8 cellular contexts compared by ENCODE assay signal in genomic region chr5:36739751-36740221, GRCh38.
DNase-seq lines count a peak whose midpoint lies in the region; ATAC-seq and TF ChIP-seq lines count a peak whose summit lies in the region.

No MANE protein-coding gene starts in this region.

- no peaks in the 10 kb centered on the region for H3K9me3 ChIP-seq in CD4-positive, alpha-beta T cell (ENCODE audit: control insufficient read depth, low read length)
- H3K9me3 ChIP-seq in OCI-LY7 (ENCODE audit: low read length), result no peaks in the 10 kb centered on the region
- no peaks in the 10 kb centered on the region for H3K9me3 ChIP-seq in thoracic aorta

- H3K9me2 ChIP-seq in OCI-LY7 (ENCODE audit: insufficient read depth, low read length), result no peaks in the 10 kb centered on the region

- H3K4me3 ChIP-seq in OCI-LY7 (ENCODE audit: low read depth, low read length, poor library complexity, severe bottlenecking) (no peak overlapping the region), fibroblast of mammary gland (ENCODE audit: control insufficient read depth, low read depth, low read length) (no peak overlapping the region), thoracic aorta (no peak overlapping the region)

- peak; percentile 38 to 67 (median 61) for DNase-seq in CD4-positive, alpha-beta T cell
- DNase-seq in HT1080 (ENCODE audit: low read depth) (peak; percentile 64), OCI-LY7 (ENCODE audit: low spot score) (peak; percentile 68), activated T-cell treated with anti-CD3 and anti-CD28 coated beads for 1 hour (ENCODE audit: low read depth) (peak; percentile 58), fibroblast of mammary gland (ENCODE audit: low read depth) (peak; percentile 78), nucleus accumbens (lab: John Stamatoyannopoulos, UW) (peak in 36 of 56 donors; percentile 2 to 59 (median 19)), thoracic aorta (ENCODE audit: low spot score) (no peak)

- H3K27ac Mint-ChIP-seq in CD4-positive, alpha-beta T cell, result no peak overlapping the region

- peaks cover 43% of the 10 kb centered on the region for H3K27me3 Mint-ChIP-seq in CD4-positive, alpha-beta T cell

- H3K4me3 Mint-ChIP-seq in CD4-positive, alpha-beta T cell, result no peak overlapping the region

- intact Hi-C loops in CD4-positive, alpha-beta T cell (cut with DNase I, micrococcal nuclease), result loop anchor here (1.0 to 5.0 kb wide), 6 partner anchors 131 to 1453 kb away; no protein-coding TSS in a partner anchor
- intact Hi-C loops in OCI-LY7 (cut with micrococcal nuclease; ENCODE audit: unreplicated experiment), result loop anchor here (2.0 kb wide), 1 partner anchor 265 kb away; no protein-coding TSS in a partner anchor

- H3K4me1 ChIP-seq in OCI-LY7 (ENCODE audit: insufficient read depth, low read length, poor library complexity, severe bottlenecking) (peaks cover 8% of the 10 kb centered on the region), thoracic aorta (ENCODE audit: control insufficient read depth in 1 of 2, low read depth in 2 of 2) (peaks cover 0 to 13% of the 10 kb centered on the region in 2 donors)

- H3K36me3 ChIP-seq in OCI-LY7 (ENCODE audit: insufficient read depth, low read length) (no peaks in the 10 kb centered on the region), thoracic aorta (no peaks in the 10 kb centered on the region)

- no peaks in the 10 kb centered on the region for H3K4me1 Mint-ChIP-seq in CD4-positive, alpha-beta T cell (ENCODE audit: low read depth)

- H4K20me1 ChIP-seq in OCI-LY7 (ENCODE audit: insufficient read depth, low read length), result no peaks in the 10 kb centered on the region

- TF ChIP-seq CTCF in CD4-positive, alpha-beta T cell (IDR thresholded peaks at IDR 0.05), result peak; percentile 63
- TF ChIP-seq CTCF in OCI-LY7 (conservative IDR thresholded peaks at IDR 0.05; ENCODE audit: low read length) (peak; percentile 92), fibroblast of mammary gland (conservative IDR thresholded peaks at IDR 0.05; ENCODE audit: control insufficient read depth, insufficient read depth, low read depth, low read length) (peak; percentile 97), thoracic aorta (IDR thresholded peaks at IDR 0.05) (peak; percentile 50)

- no peaks in the 10 kb centered on the region for H3K36me3 Mint-ChIP-seq in CD4-positive, alpha-beta T cell (ENCODE audit: low read depth)

- no TSS peak for BruUV-seq in OCI-LY7 (replicated peaks; lab: Mats Ljungman, UMichigan)

- no peaks in the 10 kb centered on the region for H3K79me2 ChIP-seq in OCI-LY7 (ENCODE audit: insufficient read depth, low read depth, low read length)

- H3K4me2 ChIP-seq in OCI-LY7 (ENCODE audit: low read length), result no peak overlapping the region

- H3K27ac ChIP-seq in CD4-positive, alpha-beta T cell (ENCODE audit: low read depth, low read length), result no peak overlapping the region
- no peak overlapping the region for H3K27ac ChIP-seq in OCI-LY7 (ENCODE audit: low read depth, low read length, poor library complexity, severe bottlenecking)
- no peak overlapping the region for H3K27ac ChIP-seq in thoracic aorta

- CTCF ChIA-PET in CD4-positive, alpha-beta T cell (lab: Charles Lee), result interaction anchor here (0.9 to 1.5 kb wide), 8 partner anchors 10 to 267 kb away, joined by 3 to 8 read pairs (median 4); no protein-coding TSS in a partner anchor
- CTCF ChIA-PET in OCI-LY7 (lab: Charles Lee; ENCODE audit: unreplicated experiment), result interaction anchor here (0.6 to 1.0 kb wide), 2 partner anchors 9 to 1046 kb away, joined by 3 to 4 read pairs; no protein-coding TSS in a partner anchor

- H3K27me3 ChIP-seq in CD4-positive, alpha-beta T cell (ENCODE audit: control insufficient read depth, insufficient read depth, low read length), result peaks cover 19% of the 10 kb centered on the region
- no peaks in the 10 kb centered on the region for H3K27me3 ChIP-seq in thoracic aorta (replicated peaks; ENCODE audit: insufficient read depth)

- POLR2A ChIA-PET in CD4-positive, alpha-beta T cell (lab: Charles Lee), result interaction anchor here (0.6 to 1.3 kb wide), 4 partner anchors 10 to 137 kb away, joined by 3 to 5 read pairs (median 4); partner anchors contain the start of gene NIPBL
- POLR2A ChIA-PET in OCI-LY7 (lab: Charles Lee), result interaction anchor here (0.6 to 0.9 kb wide), 3 partner anchors 15 to 221 kb away, joined by 3 to 4 read pairs (median 3); no protein-coding TSS in a partner anchor

- peak overlapping the region; percentile 93 for H2AFZ ChIP-seq in OCI-LY7 (ENCODE audit: low read length)

- H3K9me3 Mint-ChIP-seq in CD4-positive, alpha-beta T cell, result no peaks in the 10 kb centered on the region

- ATAC-seq in CD4-positive, alpha-beta T cell (ENCODE audit: poor library complexity), result peak; percentile 94
- ATAC-seq in GM19324 (IDR thresholded peaks at IDR 0.05; ENCODE audit: low FRiP score, unreplicated experiment) (peak; percentile 51), thoracic aorta (ENCODE audit: insufficient number of reproducible peaks, low FRiP score, low read depth) (no peak)
